13 cellular contexts compared by ENCODE assay signal in the genomic region with DNA sequence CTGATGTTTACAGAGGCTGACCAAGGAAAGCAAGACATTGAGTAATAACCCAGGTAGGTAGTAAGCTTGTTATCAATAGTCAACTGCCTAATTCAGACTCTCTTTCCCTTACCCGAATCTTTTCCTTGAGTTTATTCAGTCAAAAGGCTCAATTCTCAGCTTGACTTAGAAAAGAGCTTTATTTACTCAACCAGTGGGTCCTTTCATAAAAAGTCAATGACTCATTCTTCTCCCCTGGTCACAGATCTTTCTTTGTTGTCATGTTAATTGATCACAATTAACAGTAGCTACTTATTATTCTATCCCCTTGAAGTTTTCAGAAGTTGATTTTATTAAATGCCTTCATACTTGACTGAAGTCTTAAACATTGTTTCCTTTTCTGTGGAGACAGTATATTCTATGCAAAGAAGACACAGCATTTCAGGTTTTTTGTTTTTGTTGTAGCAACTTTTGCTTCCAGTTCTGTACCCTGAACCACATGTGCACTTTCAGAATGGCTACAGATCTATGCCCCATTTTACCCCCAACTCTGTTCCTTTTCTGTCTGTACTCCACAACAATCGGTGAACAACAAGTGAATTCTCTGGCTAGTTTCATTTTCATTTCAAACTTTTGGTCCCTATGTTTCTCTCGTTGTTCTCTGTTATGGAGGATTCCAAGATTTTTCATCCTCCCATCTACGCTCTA.
DNase-seq lines count a peak whose midpoint lies in the region; ATAC-seq, FAIRE-seq and TF ChIP-seq lines count a peak whose summit lies in the region.
"Had no signal": no experiment of that assay in that cellular context is flagged by ENCODE, and none has a peak within 500 bp of the region (broad histone marks: within the 10 kb centered on the region; RNA-seq: fewer than 3 reads in every experiment).

No MANE protein-coding gene starts in this region.

- ATAC-seq in heart left ventricle = no peak
- ATAC-seq in GM19351 (IDR thresholded peaks at IDR 0.05; ENCODE audit: unreplicated experiment) = no peak
- no peak for ATAC-seq in HG03565 (IDR thresholded peaks at IDR 0.05; ENCODE audit: unreplicated experiment)

- H3K9me3 ChIP-seq in astrocyte (ENCODE audit: insufficient read depth, low read depth, low read length) = no peaks in the 10 kb centered on the region
- H3K9me3 ChIP-seq in heart left ventricle = no peaks in the 10 kb centered on the region
- H3K9me3 ChIP-seq: Caco-2 had no signal

- no peak for TF ChIP-seq CTCF in astrocyte (IDR thresholded peaks at IDR 0.05; ENCODE audit: insufficient read depth, low read depth, low read length)
- no peak for TF ChIP-seq CTCF in heart left ventricle (IDR thresholded peaks at IDR 0.05)

- H3K4me2 ChIP-seq in astrocyte (ENCODE audit: low read length) = peak overlapping the region; percentile 49

- H3K36me3 ChIP-seq in H7 (replicated peaks; ENCODE audit: control insufficient read depth, insufficient read depth, low read length) (no peaks in the 10 kb centered on the region), astrocyte (ENCODE audit: insufficient read depth, low read length) (no peaks in the 10 kb centered on the region), heart left ventricle (no peaks in the 10 kb centered on the region)

- no peak overlapping the region for H3K4me3 ChIP-seq in H7 (ENCODE audit: insufficient read depth, low read depth, low read length)
- H3K4me3 ChIP-seq in astrocyte (ENCODE audit: insufficient read depth, low read depth, low read length) = no peak overlapping the region
- H3K4me3 ChIP-seq in heart left ventricle = no peak overlapping the region

- FAIRE-seq in astrocyte (lab: Jason Lieb, UNC) = no peak

- H3K27ac Mint-ChIP-seq in astrocyte (ENCODE audit: unreplicated experiment) = no peak overlapping the region
- H3K27ac Mint-ChIP-seq: dendritic cell treated with granulocyte-macrophage colony-stimulating factor and Interleukin-4, amounts not matched to agents 40 ng/mL and 50 ng/mL, for 4 days had no signal

- no peak overlapping the region for H2AFZ ChIP-seq in astrocyte (ENCODE audit: low read depth, low read length)

- H3K27me3 ChIP-seq in H7 (ENCODE audit: control insufficient read depth, insufficient read depth, low read length) (no peaks in the 10 kb centered on the region), astrocyte (ENCODE audit: insufficient read depth, low read length) (no peaks in the 10 kb centered on the region), heart left ventricle (no peaks in the 10 kb centered on the region)

- no peaks in the 10 kb centered on the region for H3K79me2 ChIP-seq in astrocyte (ENCODE audit: insufficient read depth, low read length)

- H3K4me1 Mint-ChIP-seq in astrocyte (ENCODE audit: low read depth, unreplicated experiment) = peaks cover 5% of the 10 kb centered on the region

- WGBS in heart left ventricle, 4 donors = 75 to 83% (median 78%) methylated on average over 4 of the region's 4 CpGs

- no peaks in the 10 kb centered on the region for H4K20me1 ChIP-seq in astrocyte (ENCODE audit: insufficient read depth, low read length)

- H3K4me1 ChIP-seq in astrocyte (ENCODE audit: insufficient read depth, low read length) (no peaks in the 10 kb centered on the region), heart left ventricle (no peaks in the 10 kb centered on the region)
- H3K4me1 ChIP-seq: Caco-2 had no signal

- no peak overlapping the region for H3K9ac ChIP-seq in astrocyte (ENCODE audit: low read length)

- TF ChIP-seq POLR2A in heart left ventricle (IDR thresholded peaks at IDR 0.05) = no peak

- intact Hi-C loops in heart left ventricle (cut with DNase I) = no loop called here

- DNase-seq in Ammon's horn (ENCODE audit: low spot score) = peak; percentile 19
- peak; percentile 16 for DNase-seq in H7
- DNase-seq in astrocyte (ENCODE audit: low read depth) = no peak
- peak; percentile 34 for DNase-seq in kidney glomerular epithelial cell (lab: John Stamatoyannopoulos, UW)
- DNase-seq in NCI-H2081 (lab: John Stamatoyannopoulos, UW) = no peak
- no peak for DNase-seq in heart left ventricle
- DNase-seq: activated CD4-positive, alpha-beta T cell treated with anti-CD3 and anti-CD28 coated beads for 48 hours; activated T-cell treated with anti-CD3 and anti-CD28 coated beads, Interleukin-2, amount 50 U/mL, for 48 hours; Caco-2; posterior cingulate gyrus had no signal

- no peak overlapping the region for H3K4me3 Mint-ChIP-seq in astrocyte (ENCODE audit: unreplicated experiment)
- H3K4me3 Mint-ChIP-seq: dendritic cell treated with granulocyte-macrophage colony-stimulating factor and Interleukin-4, amounts not matched to agents 40 ng/mL and 50 ng/mL, for 4 days had no signal

- H3K9me3 Mint-ChIP-seq in astrocyte (ENCODE audit: unreplicated experiment) = no peaks in the 10 kb centered on the region
- H3K9me3 Mint-ChIP-seq: dendritic cell treated with granulocyte-macrophage colony-stimulating factor and Interleukin-4, amounts not matched to agents 40 ng/mL and 50 ng/mL, for 4 days had no signal

- no peaks in the 10 kb centered on the region for H3K36me3 Mint-ChIP-seq in astrocyte (ENCODE audit: low read depth, unreplicated experiment)

- H3K27ac ChIP-seq in astrocyte (ENCODE audit: low read depth, low read length) (no peak overlapping the region), heart left ventricle (no peak overlapping the region)

- no peaks in the 10 kb centered on the region for H3K27me3 Mint-ChIP-seq in astrocyte (ENCODE audit: low read depth, unreplicated experiment)
- H3K27me3 Mint-ChIP-seq: dendritic cell treated with granulocyte-macrophage colony-stimulating factor and Interleukin-4, amounts not matched to agents 40 ng/mL and 50 ng/mL, for 4 days had no signal

Comparison
In these comparisons a context has a peak if more than half of its experiments do, and no peak if none do; other contexts are left out.
1. DNase-seq: peak in Ammon's horn (single experiment), H7 (single experiment) and kidney glomerular epithelial cell (single experiment); none in astrocyte (single experiment), NCI-H2081 (0 of 2) and heart left ventricle (0 of 5).